In the genomic region with DNA sequence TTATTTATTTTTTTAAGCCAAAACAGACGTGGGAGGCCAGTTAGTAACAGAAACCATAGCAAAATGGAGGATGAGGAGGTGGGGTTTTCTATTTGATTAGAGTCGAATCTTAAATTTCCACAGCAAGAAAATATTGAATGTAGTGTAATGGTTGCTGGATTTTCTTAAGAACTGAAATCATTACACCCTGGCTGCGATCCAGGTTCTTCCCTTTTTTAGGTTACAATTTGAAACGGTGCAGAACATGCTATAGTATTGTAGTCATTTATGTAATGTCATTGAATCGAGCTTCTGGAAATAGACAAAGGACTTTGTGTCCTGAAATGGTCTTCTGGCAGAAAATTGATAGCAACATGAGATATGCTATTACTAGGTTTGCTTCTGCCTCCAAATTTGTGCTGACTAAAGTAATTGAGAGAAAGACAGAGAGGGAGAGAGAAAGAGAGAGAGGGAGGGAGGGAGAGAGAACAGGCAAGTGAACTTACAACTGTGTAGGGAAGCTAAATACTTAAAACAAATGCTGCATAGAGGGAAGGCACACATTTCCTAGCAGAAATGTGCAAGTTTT, we compare ENCODE assay signal across 21 cellular contexts.
A peak's percentile ranks its signal among the peaks of the same experiment; 100 is the strongest.
DNase-seq lines count a peak whose midpoint lies in the region; ATAC-seq, FAIRE-seq and TF ChIP-seq lines count a peak whose summit lies in the region.
"Had no signal": no experiment of that assay in that cellular context is flagged by ENCODE, and none has a peak within 500 bp of the region (broad histone marks: within the 10 kb centered on the region; RNA-seq: fewer than 3 reads in every experiment).

No MANE protein-coding gene starts in this region.

- H3K36me3 ChIP-seq in Loucy (ENCODE audit: insufficient read depth, low read length), result no peaks in the 10 kb centered on the region
- no peaks in the 10 kb centered on the region for H3K36me3 ChIP-seq in H1 (ENCODE audit: control insufficient read depth in 2 of 4, insufficient read depth in 4 of 4, low read length in 3 of 4)
- H3K36me3 ChIP-seq: BLaER1, cardiac muscle cell, lower lobe of right lung, ovary, stomach had no signal

- H3K36me3 Mint-ChIP-seq in WTC11, result no peaks in the 10 kb centered on the region
- H3K36me3 Mint-ChIP-seq: activated naive CD8-positive, alpha-beta T cell treated with anti-CD3 and anti-CD28 coated beads, Interleukin-2, amount 10 ng/mL, durations not matched to agents 7 days and 5 days had no signal

- H3K79me2 ChIP-seq in Loucy (ENCODE audit: insufficient read depth, low read length), result no peaks in the 10 kb centered on the region
- H3K79me2 ChIP-seq in H1 (ENCODE audit: control insufficient read depth in 1 of 2, insufficient read depth in 2 of 2, low read length in 2 of 2), result no peaks in the 10 kb centered on the region

- H3K9ac ChIP-seq in Loucy (ENCODE audit: low read depth, low read length, poor library complexity, severe bottlenecking) (no peak overlapping the region), H1 (replicated peaks in 1 of 4; ENCODE audit: extremely low read depth in 1 of 4, low read depth in 3 of 4, low read length in 3 of 4) (no peak overlapping the region)
- H3K9ac ChIP-seq: BLaER1 had no signal

- H3K23ac ChIP-seq in H1 (ENCODE audit: insufficient read length), result peak overlapping the region; percentile 35

- H2BK12ac ChIP-seq in H1 (ENCODE audit: low read depth, low read length), result no peak overlapping the region

- H4K5ac ChIP-seq in H1 (ENCODE audit: insufficient read length, low read depth, low read length), result no peak overlapping the region

- H4K91ac ChIP-seq in H1 (replicated peaks; ENCODE audit: insufficient read length, low read length), result no peak overlapping the region

- H3K4me2 ChIP-seq in Loucy (ENCODE audit: low read depth, low read length, poor library complexity, severe bottlenecking) (no peak overlapping the region), H1 (ENCODE audit: insufficient read depth in 1 of 2, low read depth in 2 of 2, low read length in 2 of 2) (no peak overlapping the region)
- H3K4me2 ChIP-seq: BLaER1 had no signal

- no peak overlapping the region for H3K27ac Mint-ChIP-seq in WTC11
- H3K27ac Mint-ChIP-seq: activated naive CD8-positive, alpha-beta T cell treated with anti-CD3 and anti-CD28 coated beads, Interleukin-2, amount 10 ng/mL, durations not matched to agents 7 days and 5 days; activated T-helper 1 cell treated with anti-CD3 and anti-CD28 coated beads, Interleukin-12 subunit alpha, Interleukin-12 subunit beta, Interleukin-2, Interleukin-4 antibody, amounts not matched to agents 30 ng/mL and 10 ng/mL and 1 ng/mL, durations not matched to agents 14 hours and 24 hours and 36 hours had no signal

- no peaks in the 10 kb centered on the region for H4K20me1 ChIP-seq in Loucy (ENCODE audit: insufficient read depth, low read length, poor library complexity, severe bottlenecking)
- no peaks in the 10 kb centered on the region for H4K20me1 ChIP-seq in H1 (replicated peaks in 1 of 2; ENCODE audit: control insufficient read depth in 1 of 2, insufficient read depth in 2 of 2, low read length in 2 of 2)
- H4K20me1 ChIP-seq: BLaER1 had no signal

- H3F3A ChIP-seq in Loucy (ENCODE audit: low read depth), result no peaks in the 10 kb centered on the region

- no peaks in the 10 kb centered on the region for H3K79me1 ChIP-seq in H1 (ENCODE audit: low read depth, low read length)

- no peak overlapping the region for H3K56ac ChIP-seq in H1 (replicated peaks; ENCODE audit: insufficient read length, low read depth, low read length)

- WGBS in H1 (ENCODE audit: extremely low coverage in 1 of 2, insufficient coverage in 1 of 2, insufficient read length in 1 of 2, insufficient replicate concordance in 2 of 2, low coverage in 1 of 2, low lambda C conversion rate in 2 of 2, missing lambda C conversion rate in 1 of 2), 2 experiments, result 85% methylated on average over 5 of the region's 5 CpGs; no CpG with 5 or more reads in 1 of the 2 experiments

- H3K4me1 Mint-ChIP-seq in WTC11, result peaks cover 54% of the 10 kb centered on the region
- H3K4me1 Mint-ChIP-seq: activated naive CD8-positive, alpha-beta T cell treated with anti-CD3 and anti-CD28 coated beads, Interleukin-2, amount 10 ng/mL, durations not matched to agents 7 days and 5 days had no signal

- H2AK5ac ChIP-seq in H1 (ENCODE audit: low read depth, low read length), result no peak overlapping the region

- H3K4me3 Mint-ChIP-seq in WTC11, result no peak overlapping the region
- H3K4me3 Mint-ChIP-seq: activated naive CD8-positive, alpha-beta T cell treated with anti-CD3 and anti-CD28 coated beads, Interleukin-2, amount 10 ng/mL, durations not matched to agents 7 days and 5 days; activated T-helper 1 cell treated with anti-CD3 and anti-CD28 coated beads, Interleukin-12 subunit alpha, Interleukin-12 subunit beta, Interleukin-2, Interleukin-4 antibody, amounts not matched to agents 30 ng/mL and 10 ng/mL and 1 ng/mL, durations not matched to agents 14 hours and 24 hours and 36 hours had no signal

- ATAC-seq in HG02678 (IDR thresholded peaks at IDR 0.05; ENCODE audit: unreplicated experiment) (no peak), WTC11 (no peak; the same call in 1 of the 2 replicates)
- ATAC-seq: activated CD4-positive, CD25-positive, alpha-beta regulatory T cell treated with anti-CD3 and anti-CD28 coated beads, Interleukin-2, amount 50 U/mL, for 24 hours; lower lobe of right lung had no signal

- H2BK20ac ChIP-seq in H1 (ENCODE audit: low read length), result no peak overlapping the region

- TF ChIP-seq CTCF in Loucy (conservative IDR thresholded peaks at IDR 0.05; ENCODE audit: low read length) (no peak), H1 (IDR thresholded peaks at IDR 0.05; ENCODE audit: control extremely low read depth in 1 of 3, insufficient read depth in 1 of 3, low read depth in 1 of 3, low read length in 3 of 3) (no peak), WTC11 (IDR thresholded peaks at IDR 0.05) (no peak)

- no peak for FAIRE-seq in H1 (lab: Jason Lieb, UNC)

- H3K18ac ChIP-seq in H1 (ENCODE audit: extremely low read depth, low read length), result no peak overlapping the region

- H3K27me3 Mint-ChIP-seq in WTC11 (ENCODE audit: low read depth), result peaks cover 16% of the 10 kb centered on the region

- CTCF ChIA-PET in H1 (lab: Charles Lee; ENCODE audit: partially characterized antibody) (interaction anchor here (0.9 to 1.6 kb wide), 2 partner anchors 12 to 13 kb away, joined by 5 to 7 read pairs; no protein-coding TSS in a partner anchor), WTC11 (lab: Charles Lee) (no interaction called here)

- H3K9me3 ChIP-seq in Loucy (ENCODE audit: insufficient read depth, low read depth, low read length) (no peaks in the 10 kb centered on the region), H1 (ENCODE audit: insufficient read depth in 2 of 2, low read depth in 1 of 2, low read length in 1 of 2) (no peaks in the 10 kb centered on the region; a peak in 1 of 4 replicates)
- H3K9me3 ChIP-seq: BLaER1, lower lobe of right lung, ovary, stomach had no signal

- no peak overlapping the region for H3K27ac ChIP-seq in H1 (ENCODE audit: low read depth, low read length)
- H3K27ac ChIP-seq: BLaER1, cardiac muscle cell, lower lobe of right lung, ovary, stomach had no signal

- no peak overlapping the region for H3K4me3 ChIP-seq in Loucy (ENCODE audit: low read length, poor library complexity, severe bottlenecking)
- no peak overlapping the region for H3K4me3 ChIP-seq in H1 (ENCODE audit: extremely low read depth in 1 of 4, insufficient read depth in 2 of 4, low read depth in 3 of 4, low read length in 4 of 4)
- H3K4me3 ChIP-seq: BLaER1, cardiac muscle cell, dorsolateral prefrontal cortex, lower lobe of right lung, ovary, stomach had no signal

- peaks cover 2% of the 10 kb centered on the region; the same call in 1 of the 2 replicates for H3K23me2 ChIP-seq in H1 (ENCODE audit: low read depth, low read length)

- peak; percentile 59 for DNase-seq in NCI-H2227 treated with DMSO at 0.1 percent for 48 hours (lab: John Stamatoyannopoulos, UW)
- DNase-seq in H1 (ENCODE audit: low read depth in 1 of 2, low spot score in 2 of 2), result no peak
- DNase-seq in putamen (ENCODE audit: low spot score), result peak; percentile 19
- no peak for DNase-seq in WTC11 (ENCODE audit: low spot score)
- no peak for DNase-seq in midbrain (lab: John Stamatoyannopoulos, UW)
- DNase-seq: activated naive CD8-positive, alpha-beta T cell treated with anti-CD3 and anti-CD28 coated beads, Interleukin-2, amount 10 ng/mL, durations not matched to agents 7 days and 5 days; erythroblast; KG1; lower lobe of right lung; NCI-H1048; ovary; SHP77 treated with DMSO at 0.1 percent for 48 hours; stimulated activated CD4-positive, alpha-beta T cell treated with anti-CD3 and anti-CD28 coated beads, Interleukin-1b, Interleukin-23, amount 100 ng/mL, for 48 hours; stomach had no signal

- no peak for TF ChIP-seq RAD21 in H1 (IDR thresholded peaks at IDR 0.05 in 1 of 2, conservative IDR thresholded peaks at IDR 0.05 in 1 of 2; ENCODE audit: low read depth in 2 of 2, low read length in 2 of 2)

- no peak for TF ChIP-seq POLR2A in H1 (IDR thresholded peaks at IDR 0.05; ENCODE audit: control extremely low read depth in 1 of 2, low read depth in 2 of 2, low read length in 2 of 2)

- H3K14ac ChIP-seq in H1 (ENCODE audit: insufficient read length), result no peak overlapping the region

- H3K9me3 Mint-ChIP-seq in WTC11, result 0 out of 2 replicates have a peak, but pooled peaks cover 3% of the 10 kb centered on the region
- H3K9me3 Mint-ChIP-seq: activated naive CD8-positive, alpha-beta T cell treated with anti-CD3 and anti-CD28 coated beads, Interleukin-2, amount 10 ng/mL, durations not matched to agents 7 days and 5 days; activated T-helper 1 cell treated with anti-CD3 and anti-CD28 coated beads, Interleukin-12 subunit alpha, Interleukin-12 subunit beta, Interleukin-2, Interleukin-4 antibody, amounts not matched to agents 30 ng/mL and 10 ng/mL and 1 ng/mL, durations not matched to agents 14 hours and 24 hours and 36 hours had no signal

- H3K4ac ChIP-seq in H1 (replicated peaks; ENCODE audit: insufficient read length, low read depth, low read length), result no peak overlapping the region

- H2AFZ ChIP-seq in Loucy (ENCODE audit: low read length) (0 out of 2 replicates have a peak overlapping the region, but pooled peaks have one; percentile 32), H1 (ENCODE audit: low read length) (no peak overlapping the region)

- no peak overlapping the region for H2BK120ac ChIP-seq in H1 (replicated peaks; ENCODE audit: low read depth, low read length)

- H2BK15ac ChIP-seq in H1 (ENCODE audit: low read length), result no peak overlapping the region

- POLR2A ChIA-PET in H1 (lab: Charles Lee; ENCODE audit: partially characterized antibody), result no interaction called here
- POLR2A ChIA-PET in WTC11 (lab: Charles Lee), result no interaction called here

- H4K8ac ChIP-seq in H1 (ENCODE audit: extremely low read depth, insufficient read depth, low read length), result no peak overlapping the region

- H3K9me2 ChIP-seq in Loucy (replicated peaks; ENCODE audit: low read depth, low read length), result no peaks in the 10 kb centered on the region

- no peaks in the 10 kb centered on the region for H3K27me3 ChIP-seq in Loucy (ENCODE audit: insufficient read depth, low read length, poor library complexity, severe bottlenecking)
- H3K27me3 ChIP-seq in H1 (replicated peaks in 1 of 4; ENCODE audit: control insufficient read depth in 3 of 4, extremely low read depth in 1 of 4, insufficient read depth in 3 of 4, low read length in 3 of 4), result no peaks in the 10 kb centered on the region
- H3K27me3 ChIP-seq: BLaER1, cardiac muscle cell, ovary, stomach had no signal

- H3K4me1 ChIP-seq in Loucy (ENCODE audit: insufficient read depth, low read length, poor library complexity, severe bottlenecking), result peaks cover 20% of the 10 kb centered on the region
- H3K4me1 ChIP-seq in H1 (replicated peaks in 1 of 4; ENCODE audit: control insufficient read depth in 3 of 4, insufficient read depth in 4 of 4, low read length in 3 of 4), result peaks cover 0 to 8% (median 6%) of the 10 kb centered on the region in 4 experiments
- H3K4me1 ChIP-seq: BLaER1, lower lobe of right lung had no signal

- TF ChIP-seq EP300 in H1 (IDR thresholded peaks at IDR 0.05; ENCODE audit: borderline replicate concordance in 1 of 2, low read depth in 2 of 2, low read length in 2 of 2), result no peak

- no peak overlapping the region for H2BK5ac ChIP-seq in H1 (ENCODE audit: low read depth, low read length)

Comparison
In these comparisons a context has a peak if more than half of its experiments do, and no peak if none do; other contexts are left out.
1. DNase-seq: peak in NCI-H2227 treated with DMSO at 0.1 percent for 48 hours (single experiment) and putamen (single experiment); none in H1 (0 of 2), WTC11 (single experiment) and midbrain (single experiment).